In genomic region chr2:219218279-219219112, GRCh38 we compare ENCODE assay signal across 8 cellular contexts. TPM values are rescaled to one million over a fixed set of nuclear protein-coding genes. Genes with fewer than 3 reads are reported as not detected.
DNase-seq lines count a peak whose midpoint lies in the region; ATAC-seq and TF ChIP-seq lines count a peak whose summit lies in the region.

Gene ABCB6, minus strand, starts transcription at chr2:219218958. Its CDS starts 285 bp downstream, at chr2:219218673.

- H3K36me3 ChIP-seq in WERI-Rb-1 (peaks cover 76% of the 10 kb centered on the region), skeletal muscle satellite cell (ENCODE audit: insufficient read depth, low read length) (peaks cover 53% of the 10 kb centered on the region)

- H3K4me1 ChIP-seq in skeletal muscle satellite cell (ENCODE audit: control insufficient read depth, insufficient read depth, low read length) = peaks cover 31% of the 10 kb centered on the region

- H3K9ac ChIP-seq in skeletal muscle satellite cell (ENCODE audit: low read depth, low read length) = peak within 1 kb of the TSS; percentile 71

- H3K9me3 ChIP-seq in WERI-Rb-1 (ENCODE audit: severe bottlenecking) (no peaks in the 10 kb centered on the region), iPS-18c (ENCODE audit: control insufficient read depth, insufficient read depth, low read length) (no peaks in the 10 kb centered on the region), skeletal muscle satellite cell (replicated peaks; ENCODE audit: low read length) (no peaks in the 10 kb centered on the region)

- peak; percentile 79 for ATAC-seq in HG02642 (IDR thresholded peaks at IDR 0.05; ENCODE audit: poor library complexity, unreplicated experiment)

- peak within 1 kb of the TSS; percentile 91 for H3K27ac ChIP-seq in WERI-Rb-1

- H3K27me3 ChIP-seq in WERI-Rb-1 (ENCODE audit: insufficient read depth, low read depth, severe bottlenecking) (no peaks in the 10 kb centered on the region), skeletal muscle satellite cell (ENCODE audit: control insufficient read depth, insufficient read depth, low read length) (no peaks in the 10 kb centered on the region)

- peak; percentile 62 for DNase-seq in GM12864 (ENCODE audit: low read depth)
- DNase-seq in NCI-H187 treated with DMSO at 0.1 percent for 48 hours (lab: John Stamatoyannopoulos, UW) = peak; percentile 12
- DNase-seq in WERI-Rb-1 = peak; percentile 98
- peak; percentile 87 to 94 for DNase-seq in T47D (ENCODE audit: low read depth in 1 of 2, low spot score in 1 of 2)
- DNase-seq in SKM-1 treated with dmso at 0.1 percent for 144 hours (lab: John Stamatoyannopoulos, UW; ENCODE audit: unreplicated experiment) = no peak

- peak within 1 kb of the TSS; percentile 93 for H3K4me2 ChIP-seq in skeletal muscle satellite cell (ENCODE audit: low read length)

- in situ Hi-C loops in T47D (cut with HindIII; ENCODE audit: low pct_unique_long_range_greater_than_20kb, low sequenced_read_pairs) = no loop called here

- no peak for TF ChIP-seq CTCF in GM12864 (IDR thresholded peaks at IDR 0.05; ENCODE audit: low read depth, low read length, missing control alignments)
- no peak for TF ChIP-seq CTCF in WERI-Rb-1 (IDR thresholded peaks at IDR 0.05; ENCODE audit: low read depth, low read length)

- H3K4me3 ChIP-seq in GM12864 (ENCODE audit: low read depth, low read length) = peak within 1 kb of the TSS; percentile 86
- H3K4me3 ChIP-seq in WERI-Rb-1 (ENCODE audit: low read depth, low read length) = peak within 1 kb of the TSS; percentile 64
- peak within 1 kb of the TSS; percentile 65 for H3K4me3 ChIP-seq in iPS-18c (ENCODE audit: insufficient read depth, low read depth, low read length)
- peak within 1 kb of the TSS; percentile 71 for H3K4me3 ChIP-seq in skeletal muscle satellite cell (ENCODE audit: low read length)

RNA-seq across cellular contexts. Expression of gene ABCB6, which starts in this region (rescaled TPM):
- 25.6 and 30.1 TPM in 2 replicates for total RNA-seq in skeletal muscle satellite cell (2012; rRNA removed)
